Comparison of ENCODE assay signal across 9 cellular contexts in genomic region chr4:119729815-119730643, GRCh38.
DNase-seq lines count a peak whose midpoint lies in the region; ATAC-seq and TF ChIP-seq lines count a peak whose summit lies in the region.
"Had no signal": no experiment of that assay in that cellular context is flagged by ENCODE, and none has a peak within 500 bp of the region (broad histone marks: within the 10 kb centered on the region; RNA-seq: fewer than 3 reads in every experiment).

No MANE protein-coding gene starts in this region.

- TF ChIP-seq CTCF in ascending aorta (IDR thresholded peaks at IDR 0.05): no peak

- intact Hi-C loops in ascending aorta (cut with DNase I): loop anchor here (5.0 kb wide), 2 partner anchors 103 to 137 kb away; partner anchors contain the start of gene PDE5A

- H3K36me3 ChIP-seq in ascending aorta: no peaks in the 10 kb centered on the region

- H3K27ac ChIP-seq in ascending aorta: peak overlapping the region; percentile 89 to 90

- H3K27me3 Mint-ChIP-seq in activated T-helper 17 cell treated with anti-CD3 and anti-CD28 coated beads, Interleukin-2, amount 50 U/mL, for 72 hours: no peaks in the 10 kb centered on the region
- H3K27me3 Mint-ChIP-seq: activated CD8-positive, alpha-beta memory T cell treated with anti-CD3 and anti-CD28 coated beads, Interleukin-2, amount 10 ng/mL, durations not matched to agents 7 days and 5 days had no signal

- H3K9me3 ChIP-seq in ascending aorta: no peaks in the 10 kb centered on the region

- H3K27ac Mint-ChIP-seq in activated T-helper 17 cell treated with anti-CD3 and anti-CD28 coated beads, Interleukin-2, amount 50 U/mL, for 72 hours: no peak overlapping the region
- H3K27ac Mint-ChIP-seq: activated CD8-positive, alpha-beta memory T cell treated with anti-CD3 and anti-CD28 coated beads, Interleukin-2, amount 10 ng/mL, durations not matched to agents 7 days and 5 days had no signal

- DNase-seq in NCI-H748 (lab: John Stamatoyannopoulos, UW; ENCODE audit: unreplicated experiment) (peak; percentile 10), NCI-H748 treated with DMSO at 0.1 percent for 48 hours (lab: John Stamatoyannopoulos, UW) (no peak), ascending aorta (ENCODE audit: low spot score in 2 of 2) (peak; percentile 11 to 90), kidney glomerular epithelial cell (lab: John Stamatoyannopoulos, UW) (peak; percentile 52), ureter (ENCODE audit: low spot score) (peak; percentile 57), D341Med (ENCODE audit: low spot score) (no peak)
- DNase-seq: activated CD8-positive, alpha-beta memory T cell treated with anti-CD3 and anti-CD28 coated beads, Interleukin-2, amount 10 ng/mL, durations not matched to agents 7 days and 5 days had no signal

- H3K4me1 Mint-ChIP-seq in activated T-helper 17 cell treated with anti-CD3 and anti-CD28 coated beads, Interleukin-2, amount 50 U/mL, for 72 hours: no peaks in the 10 kb centered on the region
- H3K4me1 Mint-ChIP-seq: activated CD8-positive, alpha-beta memory T cell treated with anti-CD3 and anti-CD28 coated beads, Interleukin-2, amount 10 ng/mL, durations not matched to agents 7 days and 5 days had no signal

- peaks cover 7% of the 10 kb centered on the region for H3K9me3 Mint-ChIP-seq in activated T-helper 17 cell treated with anti-CD3 and anti-CD28 coated beads, Interleukin-2, amount 50 U/mL, for 72 hours

- peaks cover 12 to 75% of the 10 kb centered on the region in 2 donors for H3K4me1 ChIP-seq in ascending aorta

- no peaks in the 10 kb centered on the region for H3K27me3 ChIP-seq in ascending aorta

- H3K4me3 ChIP-seq in ascending aorta: peak overlapping the region in 1 of 2 donors; percentile 6

- no peaks in the 10 kb centered on the region for H3K36me3 Mint-ChIP-seq in activated T-helper 17 cell treated with anti-CD3 and anti-CD28 coated beads, Interleukin-2, amount 50 U/mL, for 72 hours (ENCODE audit: low read depth)
- H3K36me3 Mint-ChIP-seq: activated CD8-positive, alpha-beta memory T cell treated with anti-CD3 and anti-CD28 coated beads, Interleukin-2, amount 10 ng/mL, durations not matched to agents 7 days and 5 days had no signal

- H3K4me3 Mint-ChIP-seq in activated T-helper 17 cell treated with anti-CD3 and anti-CD28 coated beads, Interleukin-2, amount 50 U/mL, for 72 hours: no peak overlapping the region
- H3K4me3 Mint-ChIP-seq: activated CD8-positive, alpha-beta memory T cell treated with anti-CD3 and anti-CD28 coated beads, Interleukin-2, amount 10 ng/mL, durations not matched to agents 7 days and 5 days had no signal

- ATAC-seq in activated T-helper 17 cell treated with anti-CD3 and anti-CD28 coated beads, Interleukin-2, amount 50 U/mL, for 72 hours (replicated peaks): no peak
- ATAC-seq in GM21717 (IDR thresholded peaks at IDR 0.05; ENCODE audit: unreplicated experiment): no peak
- ATAC-seq: activated CD8-positive, alpha-beta memory T cell treated with anti-CD3 and anti-CD28 coated beads, Interleukin-2, amount 10 ng/mL, durations not matched to agents 7 days and 5 days had no signal

Comparison
In these comparisons a context has a peak if more than half of its experiments do, and no peak if none do; other contexts are left out.
1. DNase-seq: peak in NCI-H748 (single experiment), ascending aorta (2 of 2), kidney glomerular epithelial cell (single experiment) and ureter (single experiment); none in NCI-H748 treated with DMSO at 0.1 percent for 48 hours (single experiment) and D341Med (single experiment).